12 cellular contexts compared by ENCODE assay signal in the genomic region with DNA sequence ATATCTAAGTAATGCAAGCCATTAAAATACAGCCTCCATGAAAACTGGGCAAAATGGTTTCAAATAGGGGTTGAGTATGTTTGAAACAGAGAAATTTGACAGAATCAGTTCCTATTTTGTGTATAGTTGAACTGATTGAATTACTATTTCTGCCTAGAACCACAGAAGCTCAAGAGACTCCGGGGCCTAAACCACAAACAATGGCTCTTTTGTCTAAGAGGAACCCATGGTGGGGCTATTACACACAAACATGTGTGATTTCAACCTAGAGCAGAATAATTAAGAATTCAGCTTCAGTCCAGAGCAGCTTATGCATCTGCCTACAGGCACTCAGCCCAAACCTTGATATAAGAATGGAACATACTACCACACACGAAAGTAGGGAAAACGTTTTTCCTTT.
A peak's percentile ranks its signal among the peaks of the same experiment; 100 is the strongest.
DNase-seq lines count a peak whose midpoint lies in the region; ATAC-seq, FAIRE-seq and TF ChIP-seq lines count a peak whose summit lies in the region.
"Had no signal": no experiment of that assay in that cellular context is flagged by ENCODE, and none has a peak within 500 bp of the region (broad histone marks: within the 10 kb centered on the region; RNA-seq: fewer than 3 reads in every experiment).

No MANE protein-coding gene starts in this region.

- no peak overlapping the region for H3K9ac ChIP-seq in mammary epithelial cell (ENCODE audit: insufficient read depth, low read length)

- H3K27ac ChIP-seq in mammary epithelial cell (ENCODE audit: insufficient read depth, low read depth, low read length): no peak overlapping the region
- no peak overlapping the region for H3K27ac ChIP-seq in small intestine (ENCODE audit: low read depth in 1 of 2, low read length in 1 of 2)

- no peaks in the 10 kb centered on the region for H3K27me3 Mint-ChIP-seq in natural killer cell (ENCODE audit: low read depth in 2 of 2)

- in situ Hi-C loops in mammary epithelial cell (cut with MboI; ENCODE audit: low sequenced_read_pairs in 2 of 2): loop anchor here in 1 of 2 donors (25.0 kb wide), 1 partner anchor 237 kb away; no protein-coding TSS in a partner anchor

- H3K79me2 ChIP-seq in mammary epithelial cell (ENCODE audit: insufficient read depth, low read length): no peaks in the 10 kb centered on the region

- peak; percentile 84 for ATAC-seq in GM21360 (IDR thresholded peaks at IDR 0.05; ENCODE audit: unreplicated experiment)
- ATAC-seq in HG03442 (IDR thresholded peaks at IDR 0.05; ENCODE audit: unreplicated experiment): peak; percentile 80
- ATAC-seq in natural killer cell: no peak

- DNase-seq in GM12891 (ENCODE audit: insufficient read length, low spot score) (peak; percentile 3), mammary epithelial cell (peak; percentile 20), natural killer cell (no peak), SKM-1 treated with dmso at 0.1 percent for 144 hours (lab: John Stamatoyannopoulos, UW; ENCODE audit: unreplicated experiment) (no peak), BE2C (no peak), small intestine (no peak)
- DNase-seq: amniotic stem cell, GDM1, NCI-H2029 had no signal

- CTCF ChIA-PET in mammary epithelial cell (lab: Charles Lee; ENCODE audit: low non-redundant PET): no interaction called here

- H3K4me1 ChIP-seq in mammary epithelial cell (ENCODE audit: insufficient read depth, low read length) (no peaks in the 10 kb centered on the region), BE2C (no peaks in the 10 kb centered on the region), small intestine (ENCODE audit: control insufficient read depth in 2 of 2, insufficient read depth in 1 of 2, low read depth in 1 of 2, low read length in 1 of 2) (no peaks in the 10 kb centered on the region)

- no peak for FAIRE-seq in GM12891 (lab: Jason Lieb, UNC)
- no peak for FAIRE-seq in small intestine (lab: Jason Lieb, UNC)
- FAIRE-seq: TTC549 had no signal

- no peak overlapping the region for H3K27ac Mint-ChIP-seq in natural killer cell

- H2AFZ ChIP-seq in mammary epithelial cell (ENCODE audit: low read depth, low read length): no peak overlapping the region

- H3K4me3 ChIP-seq in mammary epithelial cell (replicated peaks in 1 of 3; ENCODE audit: insufficient read depth in 1 of 3, low read depth in 2 of 3, low read length in 3 of 3): no peak overlapping the region
- no peak overlapping the region for H3K4me3 ChIP-seq in BE2C (ENCODE audit: low read depth, low read length)
- no peak overlapping the region for H3K4me3 ChIP-seq in small intestine (ENCODE audit: low read depth in 1 of 2, low read length in 2 of 2)

- H3K4me2 ChIP-seq in mammary epithelial cell (ENCODE audit: insufficient read depth, low read depth, low read length): no peak overlapping the region

- dilution Hi-C loops in mammary epithelial cell (cut with HindIII; ENCODE audit: low sequenced_read_pairs): no loop called here

- TF ChIP-seq POLR2A in GM12891 (IDR thresholded peaks at IDR 0.05; ENCODE audit: low read depth, low read length): no peak

- H3K9me3 Mint-ChIP-seq in natural killer cell: peaks cover 2 to 5% of the 10 kb centered on the region in 2 donors

- no peaks in the 10 kb centered on the region for H3K36me3 Mint-ChIP-seq in natural killer cell

- no peak for TF ChIP-seq CTCF in mammary epithelial cell (conservative IDR thresholded peaks at IDR 0.05 in 1 of 2, IDR thresholded peaks at IDR 0.05 in 1 of 2; ENCODE audit: extremely low read depth in 1 of 2, insufficient read depth in 1 of 2, low read depth in 1 of 2, low read length in 2 of 2)
- TF ChIP-seq CTCF in natural killer cell (IDR thresholded peaks at IDR 0.05): no peak
- no peak for TF ChIP-seq CTCF in BE2C (IDR thresholded peaks at IDR 0.05; ENCODE audit: low read depth, low read length)

- BruUV-seq in mammary epithelial cell (replicated peaks; lab: Mats Ljungman, UMichigan): no TSS peak

- H3K4me3 Mint-ChIP-seq in natural killer cell: no peak overlapping the region

- 30% methylated on average over 3 of the region's 3 CpGs for WGBS in mammary epithelial cell (ENCODE audit: low coverage, missing lambda C conversion rate)
- 51 to 65% (median 56%) methylated on average over 3 of the region's 3 CpGs for WGBS in small intestine, 3 donors

- H3K36me3 ChIP-seq in mammary epithelial cell (ENCODE audit: insufficient read depth, low read length): no peaks in the 10 kb centered on the region
- H3K36me3 ChIP-seq in BE2C: no peaks in the 10 kb centered on the region
- H3K36me3 ChIP-seq in small intestine (ENCODE audit: control insufficient read depth in 2 of 2, insufficient read depth in 2 of 2, low read length in 2 of 2): no peaks in the 10 kb centered on the region

- intact Hi-C loops in mammary epithelial cell (cut with micrococcal nuclease) (loop anchor here (10.0 kb wide), 1 partner anchor 154 kb away; no protein-coding TSS in a partner anchor), natural killer cell (cut with micrococcal nuclease) (no loop called here)

- no peaks in the 10 kb centered on the region for H3K4me1 Mint-ChIP-seq in natural killer cell

- H3K27me3 ChIP-seq in mammary epithelial cell (ENCODE audit: insufficient read depth, low read length): no peaks in the 10 kb centered on the region
- H3K27me3 ChIP-seq in BE2C: no peaks in the 10 kb centered on the region
- H3K27me3 ChIP-seq in small intestine (ENCODE audit: control insufficient read depth in 2 of 2, insufficient read depth in 2 of 2, low read length in 2 of 2): no peaks in the 10 kb centered on the region

- no peaks in the 10 kb centered on the region for H3K9me3 ChIP-seq in mammary epithelial cell (replicated peaks; ENCODE audit: insufficient read depth, low read length)
- H3K9me3 ChIP-seq in BE2C: no peaks in the 10 kb centered on the region
- no peaks in the 10 kb centered on the region for H3K9me3 ChIP-seq in small intestine (ENCODE audit: control insufficient read depth, low read depth)

- H4K20me1 ChIP-seq in mammary epithelial cell (ENCODE audit: insufficient read depth, low read length): no peaks in the 10 kb centered on the region

TF ChIP-seq in GM12891, 5 proteins besides CTCF, POLR2A, EP300 and RAD21:
- TF ChIP-seq TAF1 (IDR thresholded peaks at IDR 0.05; ENCODE audit: low read depth, low read length) (no peak), SPI1 (IDR thresholded peaks at IDR 0.05; ENCODE audit: low read depth, low read length) (peak; percentile 51), POU2F2 (IDR thresholded peaks at IDR 0.05; ENCODE audit: low read depth, low read length) (no peak), PAX5 (IDR thresholded peaks at IDR 0.05; ENCODE audit: insufficient read depth, low read length, severe bottlenecking) (no peak), POLR2AphosphoS5 (IDR thresholded peaks at IDR 0.05; ENCODE audit: low read depth, low read length) (no peak)

Comparison
In these comparisons a context has a peak if more than half of its experiments do, and no peak if none do; other contexts are left out.
1. DNase-seq: peak in GM12891 (single experiment) and mammary epithelial cell (single experiment); none in natural killer cell (single experiment), SKM-1 treated with dmso at 0.1 percent for 144 hours (single experiment), BE2C (single experiment) and small intestine (single experiment).
2. ATAC-seq: peak in GM21360 (single experiment) and HG03442 (single experiment); none in natural killer cell (0 of 3).